ENCODE assay signal across 8 cellular contexts in the genomic region with DNA sequence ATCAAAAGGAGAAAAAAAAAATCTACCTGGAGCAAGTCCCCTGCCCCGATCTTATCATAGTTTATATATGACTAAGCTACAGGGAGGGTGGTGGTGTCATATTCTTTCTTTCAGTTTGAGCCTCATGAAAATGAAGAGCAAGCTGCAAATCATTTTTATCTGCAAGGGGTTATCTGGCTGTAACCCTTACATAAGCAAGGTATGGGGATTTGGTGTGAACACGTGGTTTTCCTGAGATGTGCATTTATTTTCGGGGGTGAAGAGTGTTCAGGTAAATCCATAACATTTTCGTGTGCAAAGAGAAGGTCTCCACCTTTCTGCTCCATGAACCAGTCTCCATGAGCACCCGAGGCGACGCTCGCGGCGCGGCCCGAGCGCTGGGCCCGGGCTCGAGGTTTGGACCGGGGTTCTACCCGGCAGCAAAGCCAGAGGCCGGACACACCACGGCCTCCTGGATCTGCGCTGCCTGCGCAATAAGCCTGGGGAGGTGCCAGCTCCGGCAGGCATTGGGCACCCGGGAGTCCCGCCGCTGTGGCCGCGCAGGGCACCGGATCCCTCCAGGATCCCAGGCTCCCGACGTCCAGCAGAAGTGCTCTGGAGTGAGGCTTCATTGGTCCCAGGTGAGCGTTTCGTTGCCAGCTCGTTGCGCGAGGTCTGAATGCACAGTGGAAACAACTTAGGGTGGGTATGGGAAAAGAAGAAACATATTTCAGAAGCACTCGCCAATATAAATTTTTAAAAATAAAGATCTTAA. TPM values are rescaled to one million over a fixed set of nuclear protein-coding genes. Genes with fewer than 3 reads are reported as not detected.
DNase-seq lines count a peak whose midpoint lies in the region; ATAC-seq and TF ChIP-seq lines count a peak whose summit lies in the region.

No MANE protein-coding gene starts in this region.

- ATAC-seq in GM18508 (IDR thresholded peaks at IDR 0.05; ENCODE audit: insufficient read depth, unreplicated experiment) (peak; percentile 19), HG02943 (IDR thresholded peaks at IDR 0.05; ENCODE audit: low read depth, unreplicated experiment) (peak; percentile 31)

- peak overlapping the region; percentile 34 to 86 (median 80); a peak in 19 of 22 replicates for H3K27ac ChIP-seq in BLaER1 treated with 17β-estradiol and CSF1 and Interleukin-3, amounts not matched to agents 10 nM and 100 nM
- peak overlapping the region; percentile 92 to 98 for H3K27ac ChIP-seq in testis

- TF ChIP-seq POLR2A in testis (IDR thresholded peaks at IDR 0.05), result no peak

- H3K9me3 ChIP-seq in BLaER1 treated with 17β-estradiol and CSF1 and Interleukin-3, amounts not matched to agents 10 nM and 100 nM (replicated peaks in 1 of 11), result no peaks in the 10 kb centered on the region
- H3K9me3 ChIP-seq in mononuclear cell (ENCODE audit: low read depth, low read length), result no peaks in the 10 kb centered on the region
- no peaks in the 10 kb centered on the region for H3K9me3 ChIP-seq in testis

- H3K36me3 ChIP-seq in BLaER1 treated with 17β-estradiol and CSF1 and Interleukin-3, amounts not matched to agents 10 nM and 100 nM, result no peaks in the 10 kb centered on the region
- no peaks in the 10 kb centered on the region for H3K36me3 ChIP-seq in testis (ENCODE audit: low read depth, missing control alignments)

- H3K27me3 ChIP-seq in BLaER1 treated with 17β-estradiol and CSF1 and Interleukin-3, amounts not matched to agents 10 nM and 100 nM, result no peaks in the 10 kb centered on the region; a peak in 1 of 22 replicates
- H3K27me3 ChIP-seq in mononuclear cell (ENCODE audit: insufficient read depth, low read length) (no peaks in the 10 kb centered on the region), testis (no peaks in the 10 kb centered on the region)

- H3K4me1 ChIP-seq in BLaER1 treated with 17β-estradiol and CSF1 and Interleukin-3, amounts not matched to agents 10 nM and 100 nM, result peaks cover 10 to 38% (median 18%) of the 10 kb centered on the region in 10 experiments
- peaks cover 39% of the 10 kb centered on the region for H3K4me1 ChIP-seq in mononuclear cell (ENCODE audit: insufficient read depth, low read length)
- no peaks in the 10 kb centered on the region for H3K4me1 ChIP-seq in testis

- DNase-seq in NCI-H2081 (lab: John Stamatoyannopoulos, UW) (peak; percentile 76 to 87), epithelial cell of proximal tubule (ENCODE audit: low read depth) (peak; percentile 41), testis (peak; percentile 83)
- DNase-seq in activated CD4-positive, CD25-positive, alpha-beta regulatory T cell treated with anti-CD3 and anti-CD28 coated beads, Interleukin-2, amount 50 U/mL, for 72 hours, result peak; percentile 61

- intact Hi-C loops in testis (cut with DNase I; ENCODE audit: low total_unique reads), result no loop called here

- peak overlapping the region; percentile 71 to 92 (median 80) for H3K4me3 ChIP-seq in BLaER1 treated with 17β-estradiol and CSF1 and Interleukin-3, amounts not matched to agents 10 nM and 100 nM
- H3K4me3 ChIP-seq in epithelial cell of proximal tubule (ENCODE audit: low read depth, low read length) (peak overlapping the region; percentile 74), mononuclear cell (ENCODE audit: low read length) (peak overlapping the region; percentile 70), testis (peak overlapping the region; percentile 73 to 84)

- H3K9ac ChIP-seq in BLaER1 treated with 17β-estradiol and CSF1 and Interleukin-3, amounts not matched to agents 10 nM and 100 nM, result peak overlapping the region; percentile 68 to 86 (median 82)

- peak overlapping the region; percentile 75 to 94 (median 85) for H3K4me2 ChIP-seq in BLaER1 treated with 17β-estradiol and CSF1 and Interleukin-3, amounts not matched to agents 10 nM and 100 nM

- WGBS in testis, 2 donors, result 0% methylated on average over 10 to 36 of the region's 36 CpGs

- H4K20me1 ChIP-seq in BLaER1 treated with 17β-estradiol and CSF1 and Interleukin-3, amounts not matched to agents 10 nM and 100 nM, result no peaks in the 10 kb centered on the region

- TF ChIP-seq CTCF in epithelial cell of proximal tubule (conservative IDR thresholded peaks at IDR 0.05; ENCODE audit: low read depth, low read length), result no peak
- TF ChIP-seq CTCF in testis (IDR thresholded peaks at IDR 0.05), result no peak

RNA-seq across cellular contexts. Expression of a gene that starts 36.1 kb away (rescaled TPM):
- 22.4 and 30.6 TPM in 2 replicates for total RNA-seq in epithelial cell of proximal tubule
- total RNA-seq in mononuclear cell, result 17.5 TPM
- total RNA-seq in testis, result 10 to 100 TPM; 24.2 to 33.4 TPM
- 25.8 TPM for polyA plus RNA-seq in testis (ENCODE audit: insufficient read depth, low read depth, low replicate concordance)

Comparison
In these comparisons a context has a peak if more than half of its experiments do, and no peak if none do; other contexts are left out.
1. Peak in every context shown above with its lines: DNase-seq, ATAC-seq, H3K4me3 ChIP-seq and H3K27ac ChIP-seq.